17 cellular contexts compared by ENCODE assay signal in genomic region chr12:123813349-123813748, GRCh38. TPM values are rescaled to one million over a fixed set of nuclear protein-coding genes. Genes with fewer than 3 reads are reported as not detected.
A peak's percentile ranks its signal among the peaks of the same experiment; 100 is the strongest.
DNase-seq lines count a peak whose midpoint lies in the region; TF ChIP-seq lines count a peak whose summit lies in the region.
"Had no signal": no experiment of that assay in that cellular context is flagged by ENCODE, and none has a peak within 500 bp of the region (broad histone marks: within the 10 kb centered on the region; RNA-seq: fewer than 3 reads in every experiment).

No MANE protein-coding gene starts in this region.

- CTCF ChIA-PET in PC-9 (lab: Charles Lee), result no interaction called here

- POLR2A ChIA-PET in PC-9 (lab: Charles Lee; ENCODE audit: unreplicated experiment), result no interaction called here

- no peaks in the 10 kb centered on the region for H3K4me1 ChIP-seq in PC-9 (replicated peaks; ENCODE audit: insufficient read depth)
- H3K4me1 ChIP-seq: pancreas, spleen, thyroid gland had no signal

- no TSS peak for BruUV-seq in PC-9 (replicated peaks; lab: Mats Ljungman, UMichigan)

- no peak overlapping the region for H2AFZ ChIP-seq in PC-9

- no peaks in the 10 kb centered on the region for H4K20me1 ChIP-seq in PC-9 (ENCODE audit: insufficient read depth)

- TF ChIP-seq CTCF in epithelial cell of esophagus (IDR thresholded peaks at IDR 0.05; ENCODE audit: insufficient read depth, low read depth, low read length, missing control alignments) (no peak), PC-9 (conservative IDR thresholded peaks at IDR 0.05) (no peak)

- intact Hi-C loops in PC-9 (cut with micrococcal nuclease; ENCODE audit: unreplicated experiment), result no loop called here

- no peak overlapping the region for H3K4me2 ChIP-seq in PC-9

- H3K36me3 ChIP-seq in PC-9 (ENCODE audit: low read depth), result no peaks in the 10 kb centered on the region
- H3K36me3 ChIP-seq: pancreas, spleen, thyroid gland had no signal

- no peak overlapping the region for H3K27ac ChIP-seq in PC-9
- H3K27ac ChIP-seq: pancreas, spleen, thyroid gland had no signal

- peaks cover 19% of the 10 kb centered on the region; the same call in 1 of the 2 replicates for H3K27me3 ChIP-seq in PC-9 (ENCODE audit: insufficient read depth, low read depth)
- H3K27me3 ChIP-seq: pancreas, thyroid gland had no signal

- H3K9me2 ChIP-seq in PC-9 (ENCODE audit: insufficient read depth), result no peaks in the 10 kb centered on the region

- H3K79me2 ChIP-seq in PC-9 (ENCODE audit: low read depth), result no peaks in the 10 kb centered on the region

- DNase-seq in ELR (ENCODE audit: low read depth) (peak; percentile 3), LHCN-M2 (ENCODE audit: low read depth) (peak; percentile 15), epithelial cell of esophagus (ENCODE audit: low read depth) (peak; percentile 26), skeletal muscle cell (ENCODE audit: low read depth) (peak; percentile 27), PC-9 (no peak), iPS-NIHi11 (ENCODE audit: low spot score) (no peak)
- DNase-seq in activated CD4-positive, alpha-beta T cell treated with anti-CD3 and anti-CD28 coated beads, Interleukin-2, amount 50 U/mL, for 48 hours, result no peak
- DNase-seq: activated effector memory CD4-positive, alpha-beta T cell treated with Interleukin-2 at 50 U/mL for 16 hours; CD4-positive, alpha-beta T cell; DMS79 treated with DMSO at 0.1 percent for 48 hours; NCI-H1048; NCI-H2081 treated with DMSO at 0.1 percent for 48 hours; pancreas; PC-3; spleen; T-helper 9 cell; thyroid gland had no signal

- H3F3A ChIP-seq in PC-9 (ENCODE audit: insufficient read depth, low read depth), result no peaks in the 10 kb centered on the region

- H3K9me3 ChIP-seq in PC-9 (ENCODE audit: insufficient read depth, low read depth), result no peaks in the 10 kb centered on the region
- H3K9me3 ChIP-seq: pancreas, thyroid gland had no signal

- no peak overlapping the region for H3K4me3 ChIP-seq in epithelial cell of esophagus (ENCODE audit: low read length)
- H3K4me3 ChIP-seq in skeletal muscle cell (ENCODE audit: low read depth, low read length), result no peak overlapping the region
- no peak overlapping the region for H3K4me3 ChIP-seq in PC-9
- H3K4me3 ChIP-seq: pancreas, spleen, thyroid gland had no signal

RNA-seq across cellular contexts. Expression of gene DNAH10, which starts 51.2 kb away (rescaled TPM):
- total RNA-seq in LHCN-M2 (2014; rRNA removed) (under 0.01 TPM in 1 of 2 replicates, not detected in the other), PC-9 (2021) (not detected in 2 replicates)
- 0.09 TPM for polyA plus RNA-seq in LHCN-M2 (2012)

Comparison
In these comparisons a context has a peak if more than half of its experiments do, and no peak if none do; other contexts are left out.
1. DNase-seq: peak in ELR (single experiment), LHCN-M2 (single experiment), epithelial cell of esophagus (single experiment) and skeletal muscle cell (single experiment); none in PC-9 (0 of 2), activated CD4-positive, alpha-beta T cell treated with anti-CD3 and anti-CD28 coated beads, Interleukin-2, amount 50 U/mL, for 48 hours (0 of 2) and iPS-NIHi11 (single experiment).